In the genomic region with DNA sequence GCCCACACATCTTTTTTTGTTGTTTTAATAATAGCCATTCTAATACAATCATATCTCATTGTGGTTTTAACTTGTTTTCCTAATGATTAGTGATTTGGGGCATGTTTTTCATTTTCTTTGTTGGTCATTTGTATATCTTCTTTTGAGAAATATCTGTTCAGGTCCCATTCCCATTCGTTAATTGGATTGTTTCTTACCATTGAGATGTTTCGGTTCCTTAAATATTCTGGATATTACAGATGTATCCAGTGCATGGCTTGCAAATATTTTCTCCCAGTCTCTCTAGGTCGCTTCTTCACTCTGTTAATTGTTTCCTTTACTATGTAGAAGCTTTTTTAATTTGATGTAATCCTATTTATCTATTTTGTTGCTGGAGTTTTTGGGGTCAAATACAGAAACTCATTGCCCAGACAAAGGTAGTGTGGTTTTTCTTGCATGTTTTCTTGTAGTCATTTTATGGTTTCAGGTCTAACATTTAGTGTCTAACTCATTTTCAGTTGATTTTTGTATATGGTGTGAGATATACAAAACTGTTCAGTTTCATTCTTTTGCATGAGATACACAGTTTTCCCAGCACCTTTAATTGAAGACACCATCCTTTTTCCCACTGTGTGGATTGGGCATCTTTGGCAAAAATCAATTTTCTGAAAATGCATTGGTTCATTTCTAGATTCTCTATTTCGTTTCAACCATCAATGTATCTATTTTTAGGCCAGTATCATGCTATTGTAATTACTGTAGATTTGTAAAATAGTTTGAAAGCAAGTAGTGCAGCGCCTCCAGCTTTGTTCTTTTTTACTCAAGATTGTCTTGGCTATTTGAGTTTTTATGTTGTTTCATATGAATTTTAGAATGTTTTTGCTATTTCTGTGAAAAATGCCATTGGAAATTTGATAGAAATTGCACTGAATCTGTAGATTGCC, we compare ENCODE assay signal across 29 cellular contexts.
"Had no signal": no experiment of that assay in that cellular context is flagged by ENCODE, and none has a peak within 500 bp of the region (broad histone marks: within the 10 kb centered on the region; RNA-seq: fewer than 3 reads in every experiment).

No MANE protein-coding gene starts in this region.

- H3K27ac ChIP-seq: brain microvascular endothelial cell, cardiac muscle cell, SK-N-MC, VCaP had no signal

- H3K27me3 ChIP-seq: brain microvascular endothelial cell, cardiac muscle cell had no signal

- H3K4me3 Mint-ChIP-seq: activated CD4-positive, alpha-beta memory T cell treated with anti-CD3 and anti-CD28 coated beads for 36 hours; activated CD4-positive, alpha-beta T cell treated with anti-CD3 and anti-CD28 coated beads, Interleukin-2, amount 10 ng/mL, durations not matched to agents 7 days and 5 days; activated naive CD8-positive, alpha-beta T cell; activated T-cell treated with anti-CD3 and anti-CD28 coated beads, Interleukin-2, amount 50 U/mL, for 4 hours; dendritic cell treated with granulocyte-macrophage colony-stimulating factor and Interleukin-4, amounts not matched to agents 40 ng/mL and 50 ng/mL, for 4 days; T-cell had no signal

- DNase-seq: activated CD4-positive, alpha-beta memory T cell treated with anti-CD3 and anti-CD28 coated beads for 36 hours; activated CD4-positive, alpha-beta T cell treated with anti-CD3 and anti-CD28 coated beads, Interleukin-2, amount 10 ng/mL, durations not matched to agents 7 days and 5 days; activated CD4-positive, CD25-positive, alpha-beta regulatory T cell; activated CD8-positive, alpha-beta memory T cell treated with anti-CD3 and anti-CD28 coated beads for 24 hours; activated effector memory CD4-positive, alpha-beta T cell treated with anti-CD3 and anti-CD28 coated beads, Interleukin-2, amount 50 U/mL, for 16 hours; activated naive CD4-positive, alpha-beta T cell treated with Interleukin-2 at 50 U/mL for 16 hours; activated T-cell treated with anti-CD3 and anti-CD28 coated beads, Interleukin-2, amount 50 U/mL, for 4 hours; amygdala; brain microvascular endothelial cell; NCI-H1048; NCI-H1417 treated with DMSO at 0.1 percent for 48 hours; NCI-H1694; NCI-H2029; NCI-H2107; NCI-H2171 treated with DMSO at 0.1 percent for 48 hours; NCI-H226; NCI-H510A; NCI-H526 treated with DMSO at 0.1 percent for 48 hours; NCI-H82; OCI-M1; RPMI8226; T-cell had no signal

- H3K36me3 ChIP-seq: brain microvascular endothelial cell, cardiac muscle cell had no signal

- H3K4me3 ChIP-seq: cardiac muscle cell, SK-N-MC had no signal

- H3K27ac Mint-ChIP-seq: activated CD4-positive, alpha-beta memory T cell treated with anti-CD3 and anti-CD28 coated beads for 36 hours; activated CD4-positive, alpha-beta T cell treated with anti-CD3 and anti-CD28 coated beads, Interleukin-2, amount 10 ng/mL, durations not matched to agents 7 days and 5 days; activated naive CD8-positive, alpha-beta T cell; dendritic cell treated with granulocyte-macrophage colony-stimulating factor and Interleukin-4, amounts not matched to agents 40 ng/mL and 50 ng/mL, for 4 days; T-cell had no signal

- ATAC-seq: activated T-cell treated with anti-CD3 and anti-CD28 coated beads, Interleukin-2, amount 50 U/mL, for 4 hours; Panc1; Right ventricle myocardium inferior; T-cell had no signal

- H3K27me3 Mint-ChIP-seq: activated CD4-positive, alpha-beta memory T cell treated with anti-CD3 and anti-CD28 coated beads for 36 hours; activated CD4-positive, alpha-beta T cell treated with anti-CD3 and anti-CD28 coated beads, Interleukin-2, amount 10 ng/mL, durations not matched to agents 7 days and 5 days; activated naive CD8-positive, alpha-beta T cell; dendritic cell treated with granulocyte-macrophage colony-stimulating factor and Interleukin-4, amounts not matched to agents 40 ng/mL and 50 ng/mL, for 4 days; T-cell had no signal
